Comparison of ENCODE assay signal across 1 cellular context in the genomic region with DNA sequence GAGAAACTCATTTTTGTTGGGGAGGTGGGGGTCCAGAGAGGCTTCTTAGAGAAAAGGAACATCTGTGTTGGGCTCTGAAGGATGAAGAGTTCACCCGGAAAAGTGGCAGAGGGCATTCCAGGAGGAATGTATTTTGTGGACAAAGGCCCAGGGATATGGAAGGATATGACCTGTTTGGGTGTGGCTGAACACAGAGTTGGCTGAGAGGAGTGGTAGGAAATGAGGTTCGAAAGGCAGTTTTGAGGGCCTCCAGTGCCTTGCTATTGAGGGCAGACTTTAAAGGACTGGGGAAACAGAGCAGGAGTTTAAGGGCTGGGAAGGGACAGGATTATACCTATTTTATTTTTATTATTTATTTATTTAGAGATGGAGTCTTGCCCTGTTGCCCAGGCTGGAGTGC.
TF ChIP-seq lines count a peak whose summit lies in the region.

No MANE protein-coding gene starts in this region.

TF ChIP-seq in HepG2, 621 proteins besides CTCF, POLR2A, EP300 and RAD21 (continued from another document):
- no peak for TF ChIP-seq ZNF713 (CRISPR knock-in tag; IDR thresholded peaks at IDR 0.05)
- TF ChIP-seq ZFAT (CRISPR knock-in tag; conservative IDR thresholded peaks at IDR 0.05), result no peak
- TF ChIP-seq HOXA9 (CRISPR knock-in tag; IDR thresholded peaks at IDR 0.05; ENCODE audit: borderline replicate concordance), result no peak
- TF ChIP-seq ZMYM2 (CRISPR knock-in tag; IDR thresholded peaks at IDR 0.05), result no peak
- TF ChIP-seq YY1 (IDR thresholded peaks at IDR 0.05; ENCODE audit: insufficient read depth, insufficient replicate concordance, low read depth, low read length), result no peak
- no peak for TF ChIP-seq POLR2G (IDR thresholded peaks at IDR 0.05; ENCODE audit: low read depth, low read length)
- no peak for TF ChIP-seq TBP (CRISPR knock-in tag; IDR thresholded peaks at IDR 0.05)
- TF ChIP-seq ISX (CRISPR knock-in tag; conservative IDR thresholded peaks at IDR 0.05), result no peak
- no peak for TF ChIP-seq ZNF382 (CRISPR knock-in tag; IDR thresholded peaks at IDR 0.05; ENCODE audit: borderline replicate concordance)
- no peak for TF ChIP-seq SALL1 (CRISPR knock-in tag; IDR thresholded peaks at IDR 0.05)
- TF ChIP-seq, protein P1, sequence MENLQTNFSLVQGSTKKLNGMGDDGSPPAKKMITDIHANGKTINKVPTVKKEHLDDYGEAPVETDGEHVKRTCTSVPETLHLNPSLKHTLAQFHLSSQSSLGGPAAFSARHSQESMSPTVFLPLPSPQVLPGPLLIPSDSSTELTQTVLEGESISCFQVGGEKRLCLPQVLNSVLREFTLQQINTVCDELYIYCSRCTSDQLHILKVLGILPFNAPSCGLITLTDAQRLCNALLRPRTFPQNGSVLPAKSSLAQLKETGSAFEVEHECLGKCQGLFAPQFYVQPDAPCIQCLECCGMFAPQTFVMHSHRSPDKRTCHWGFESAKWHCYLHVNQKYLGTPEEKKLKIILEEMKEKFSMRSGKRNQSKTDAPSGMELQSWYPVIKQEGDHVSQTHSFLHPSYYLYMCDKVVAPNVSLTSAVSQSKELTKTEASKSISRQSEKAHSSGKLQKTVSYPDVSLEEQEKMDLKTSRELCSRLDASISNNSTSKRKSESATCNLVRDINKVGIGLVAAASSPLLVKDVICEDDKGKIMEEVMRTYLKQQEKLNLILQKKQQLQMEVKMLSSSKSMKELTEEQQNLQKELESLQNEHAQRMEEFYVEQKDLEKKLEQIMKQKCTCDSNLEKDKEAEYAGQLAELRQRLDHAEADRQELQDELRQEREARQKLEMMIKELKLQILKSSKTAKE (CRISPR knock-in tag; IDR thresholded peaks at IDR 0.05; ENCODE audit: borderline replicate concordance), result no peak
- TF ChIP-seq ERF (CRISPR knock-in tag; IDR thresholded peaks at IDR 0.05), result no peak
- TF ChIP-seq, protein P2, sequence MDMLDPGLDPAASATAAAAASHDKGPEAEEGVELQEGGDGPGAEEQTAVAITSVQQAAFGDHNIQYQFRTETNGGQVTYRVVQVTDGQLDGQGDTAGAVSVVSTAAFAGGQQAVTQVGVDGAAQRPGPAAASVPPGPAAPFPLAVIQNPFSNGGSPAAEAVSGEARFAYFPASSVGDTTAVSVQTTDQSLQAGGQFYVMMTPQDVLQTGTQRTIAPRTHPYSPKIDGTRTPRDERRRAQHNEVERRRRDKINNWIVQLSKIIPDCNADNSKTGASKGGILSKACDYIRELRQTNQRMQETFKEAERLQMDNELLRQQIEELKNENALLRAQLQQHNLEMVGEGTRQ (IDR thresholded peaks at IDR 0.05; ENCODE audit: low read depth, low read length), result no peak
- TF ChIP-seq, protein P2 (CRISPR knock-in tag; IDR thresholded peaks at IDR 0.05; ENCODE audit: borderline replicate concordance), result no peak
